ENCODE assay signal across 12 cellular contexts in genomic region chr3:11136116-11136515, GRCh38. TPM values are rescaled to one million over a fixed set of nuclear protein-coding genes. Genes with fewer than 3 reads are reported as not detected.
DNase-seq lines count a peak whose midpoint lies in the region; FAIRE-seq and TF ChIP-seq lines count a peak whose summit lies in the region.
"Had no signal": no experiment of that assay in that cellular context is flagged by ENCODE, and none has a peak within 500 bp of the region (broad histone marks: within the 10 kb centered on the region; RNA-seq: fewer than 3 reads in every experiment).

No MANE protein-coding gene starts in this region.

- H3K4me2 ChIP-seq in mammary epithelial cell (ENCODE audit: insufficient read depth, low read depth, low read length), result peak overlapping the region; percentile 54
- peak overlapping the region; percentile 93 for H3K4me2 ChIP-seq in keratinocyte (ENCODE audit: control insufficient read depth, extremely low read depth, insufficient read depth, low read depth, low read length)

- H3K36me3 ChIP-seq in MG63 (no peaks in the 10 kb centered on the region), mammary epithelial cell (ENCODE audit: insufficient read depth, low read length) (no peaks in the 10 kb centered on the region), keratinocyte (ENCODE audit: control insufficient read depth in 2 of 2, extremely low read depth in 1 of 2, insufficient read depth in 2 of 2, low read length in 2 of 2) (no peaks in the 10 kb centered on the region), tibial artery (no peaks in the 10 kb centered on the region), ovary (no peaks in the 10 kb centered on the region)

- dilution Hi-C loops in mammary epithelial cell (cut with HindIII; ENCODE audit: low sequenced_read_pairs) (no loop called here), keratinocyte (cut with MboI; ENCODE audit: extremely low pct_ligation_motif_present, low sequenced_read_pairs) (no loop called here)

- H2AFZ ChIP-seq in mammary epithelial cell (ENCODE audit: low read depth, low read length) (peak overlapping the region; percentile 70), keratinocyte (ENCODE audit: control insufficient read depth, low read length) (peak overlapping the region; percentile 56)

- TF ChIP-seq CTCF in mammary epithelial cell (conservative IDR thresholded peaks at IDR 0.05 in 1 of 2, IDR thresholded peaks at IDR 0.05 in 1 of 2; ENCODE audit: extremely low read depth in 1 of 2, insufficient read depth in 1 of 2, low read depth in 1 of 2, low read length in 2 of 2) (no peak), keratinocyte (optimal IDR thresholded peaks at IDR 0.05 in 1 of 3, IDR thresholded peaks at IDR 0.05 in 1 of 3, conservative IDR thresholded peaks at IDR 0.05 in 1 of 3; ENCODE audit: extremely low read depth in 1 of 3, insufficient read depth in 2 of 3, low read length in 3 of 3) (no peak), tibial artery (IDR thresholded peaks at IDR 0.05) (no peak), ovary (IDR thresholded peaks at IDR 0.05) (no peak)

- CTCF ChIA-PET in mammary epithelial cell (lab: Charles Lee; ENCODE audit: low non-redundant PET), result interaction anchor here (0.6 kb wide), 1 partner anchor 464 kb away, joined by 8 read pairs; no protein-coding TSS in a partner anchor

- intact Hi-C loops in mammary epithelial cell (cut with micrococcal nuclease), result loop anchor here (2.0 to 10.0 kb wide), 3 partner anchors 39 to 639 kb away; no protein-coding TSS in a partner anchor
- intact Hi-C loops in tibial artery (cut with DNase I; ENCODE audit: low total_unique reads), result loop anchor here (10.0 kb wide), 1 partner anchor 139 kb away; the partner anchor contains the start of gene ATG7
- intact Hi-C loops in ovary (cut with DNase I), result no loop called here

- in situ Hi-C loops in mammary epithelial cell (cut with MboI; ENCODE audit: low sequenced_read_pairs in 2 of 2), result no loop called here

- WGBS in mammary epithelial cell (ENCODE audit: low coverage, missing lambda C conversion rate), result 77% methylated on average over 3 of the region's 3 CpGs
- WGBS in ovary, 3 donors, result 47 to 56% (median 53%) methylated on average over 3 of the region's 3 CpGs

- FAIRE-seq in keratinocyte (lab: Jason Lieb, UNC), result no peak

- no TSS peak for BruUV-seq in mammary epithelial cell (replicated peaks; lab: Mats Ljungman, UMichigan)

- no peaks in the 10 kb centered on the region for H3K27me3 ChIP-seq in MG63
- no peaks in the 10 kb centered on the region for H3K27me3 ChIP-seq in mammary epithelial cell (ENCODE audit: insufficient read depth, low read length)
- no peaks in the 10 kb centered on the region for H3K27me3 ChIP-seq in keratinocyte (ENCODE audit: control insufficient read depth, extremely low read depth, insufficient read depth, low read length)
- no peaks in the 10 kb centered on the region for H3K27me3 ChIP-seq in tibial artery
- H3K27me3 ChIP-seq in ovary, result no peaks in the 10 kb centered on the region

- H3K9me3 ChIP-seq in MG63 (no peaks in the 10 kb centered on the region), mammary epithelial cell (replicated peaks; ENCODE audit: insufficient read depth, low read length) (no peaks in the 10 kb centered on the region), keratinocyte (ENCODE audit: control insufficient read depth, low read depth, low read length) (no peaks in the 10 kb centered on the region), tibial artery (no peaks in the 10 kb centered on the region), ovary (no peaks in the 10 kb centered on the region)

- H3K4me1 ChIP-seq in mammary epithelial cell (ENCODE audit: insufficient read depth, low read length) (peaks cover 26% of the 10 kb centered on the region), keratinocyte (ENCODE audit: control insufficient read depth, extremely low read depth, insufficient read depth, low read length) (peaks cover 32% of the 10 kb centered on the region), tibial artery (peaks cover 0 to 34% (median 17%) of the 10 kb centered on the region in 4 donors), ovary (ENCODE audit: insufficient read depth) (no peaks in the 10 kb centered on the region)

- peak overlapping the region; percentile 56 for H3K4me3 ChIP-seq in MG63
- H3K4me3 ChIP-seq in mammary epithelial cell (replicated peaks in 1 of 3; ENCODE audit: insufficient read depth in 1 of 3, low read depth in 2 of 3, low read length in 3 of 3), result no peak overlapping the region
- no peak overlapping the region for H3K4me3 ChIP-seq in keratinocyte (ENCODE audit: control insufficient read depth in 2 of 3, extremely low read depth in 1 of 3, insufficient read depth in 2 of 3, low read depth in 1 of 3, low read length in 3 of 3)
- no peak overlapping the region for H3K4me3 ChIP-seq in tibial artery
- no peak overlapping the region for H3K4me3 ChIP-seq in ovary

- no peak for TF ChIP-seq POLR2A in ovary (IDR thresholded peaks at IDR 0.05)

- DNase-seq in MG63, result peak; percentile 62
- peak; percentile 16 for DNase-seq in mammary epithelial cell
- no peak for DNase-seq in keratinocyte (ENCODE audit: low read depth, low spot score)
- DNase-seq in tibial artery, result peak in 1 of 2 donors; percentile 60
- DNase-seq in COLO829 (ENCODE audit: low spot score), result no peak
- no peak for DNase-seq in ovary
- no peak for DNase-seq in GM03348 (ENCODE audit: low spot score)
- DNase-seq: activated B cell treated with CpG ODN at 0.5 μM for 24 hours; GDM1; NCI-H2171; stimulated activated naive CD8-positive, alpha-beta T cell treated with anti-CD3 and anti-CD28 coated beads, Interleukin-15, Interleukin-2, amounts not matched to agents 100 U/mL and 50 U/mL, for 24 hours had no signal

- H4K20me1 ChIP-seq in mammary epithelial cell (ENCODE audit: insufficient read depth, low read length), result no peaks in the 10 kb centered on the region
- no peaks in the 10 kb centered on the region for H4K20me1 ChIP-seq in keratinocyte (ENCODE audit: control insufficient read depth, extremely low read depth, insufficient read depth, low read length)

- H3K79me2 ChIP-seq in mammary epithelial cell (ENCODE audit: insufficient read depth, low read length) (no peaks in the 10 kb centered on the region), keratinocyte (ENCODE audit: control insufficient read depth, insufficient read depth, low read length) (peaks cover 1% of the 10 kb centered on the region)

- no peak for TF ChIP-seq EP300 in ovary (IDR thresholded peaks at IDR 0.05)

- peak overlapping the region; percentile 76 for H3K9ac ChIP-seq in mammary epithelial cell (ENCODE audit: insufficient read depth, low read length)
- H3K9ac ChIP-seq in keratinocyte (ENCODE audit: control insufficient read depth, extremely low read depth, insufficient read depth, low read length), result peak overlapping the region; percentile 88

- H3K9me1 ChIP-seq in keratinocyte (ENCODE audit: control insufficient read depth, extremely low read depth, insufficient read depth, low read length), result no peaks in the 10 kb centered on the region

- H3K27ac ChIP-seq in mammary epithelial cell (ENCODE audit: insufficient read depth, low read depth, low read length), result peak overlapping the region; percentile 93
- peak overlapping the region; percentile 96 for H3K27ac ChIP-seq in keratinocyte (ENCODE audit: control insufficient read depth, insufficient read depth, low read length)
- peak overlapping the region; percentile 79 to 86 for H3K27ac ChIP-seq in tibial artery
- no peak overlapping the region for H3K27ac ChIP-seq in ovary

RNA-seq across cellular contexts. Expression of gene HRH1, which starts 18.2 kb away (rescaled TPM):
- 5.5 and 6.3 TPM in 2 replicates for total RNA-seq in MG63 (2014; rRNA removed; shearing (Covaris generic); ENCODE audit: low replicate concordance)
- total RNA-seq in mammary epithelial cell (under 1 TPM; 0.28 to 0.33 TPM), ovary (10 to 100 TPM in 2 of 7 donors, 1 to 10 TPM in 5; 4.1 to 24.1 (median 6.0) TPM)
- polyA plus RNA-seq in mammary epithelial cell (2.2 TPM), keratinocyte (10.0 to 15.1 TPM (median 13.9 TPM) in 3 replicates), ovary (10 to 100 TPM in 1 of 2 donors, 1 to 10 TPM in 1; 3.4 to 13.0 TPM)
- polyA minus RNA-seq in mammary epithelial cell (10.2 TPM), keratinocyte (21.3 to 32.9 TPM (median 22.6 TPM) in 3 replicates)
- polyA plus RNA-seq in keratinocyte (2011; ENCODE audit: low read depth), result 4.2 TPM
- 3.8 and 6.2 TPM in 2 replicates for polyA plus RNA-seq in keratinocyte (2011; cell fraction: cytosol; rRNA removed)
- 17.4 and 18.9 TPM in 2 replicates for polyA plus RNA-seq in keratinocyte (2011; cell fraction: nucleus; rRNA removed)
- polyA plus RNA-seq in keratinocyte (2012; ENCODE audit: low replicate concordance), result 5.4 and 7.3 TPM in 2 replicates
- polyA minus RNA-seq in keratinocyte (2011; cell fraction: cytosol; rRNA and poly(A)+ RNA removed), result 5.6 TPM
- 15.0 and 34.4 TPM in 2 replicates for polyA minus RNA-seq in keratinocyte (2011; cell fraction: nucleus; rRNA and poly(A)+ RNA removed)
- total RNA-seq: activated B cell treated with CpG ODN at 0.5 μM for 24 hours; CD8-positive, alpha-beta T cell had no signal

Comparison
In these comparisons a context has a peak if more than half of its experiments do, and no peak if none do; other contexts are left out.
1. DNase-seq: peak in MG63 (single experiment) and mammary epithelial cell (single experiment); none in keratinocyte (single experiment), COLO829 (single experiment), ovary (0 of 5) and GM03348 (single experiment).
2. H3K27ac ChIP-seq: peak in mammary epithelial cell (single experiment), keratinocyte (single experiment) and tibial artery (2 of 2); none in ovary (0 of 2).
3. intact Hi-C loops: an anchor here in mammary epithelial cell (2.0 to 10.0 kb wide) and tibial artery (10.0 kb wide); none called in ovary.